2 cellular contexts compared by ENCODE assay signal in genomic region chr3:28028554-28028953, GRCh38.
TF ChIP-seq lines count a peak whose summit lies in the region.

No MANE protein-coding gene starts in this region.

TF ChIP-seq in liver, 16 proteins besides CTCF, POLR2A, EP300 and RAD21:
- TF ChIP-seq, protein P1, sequence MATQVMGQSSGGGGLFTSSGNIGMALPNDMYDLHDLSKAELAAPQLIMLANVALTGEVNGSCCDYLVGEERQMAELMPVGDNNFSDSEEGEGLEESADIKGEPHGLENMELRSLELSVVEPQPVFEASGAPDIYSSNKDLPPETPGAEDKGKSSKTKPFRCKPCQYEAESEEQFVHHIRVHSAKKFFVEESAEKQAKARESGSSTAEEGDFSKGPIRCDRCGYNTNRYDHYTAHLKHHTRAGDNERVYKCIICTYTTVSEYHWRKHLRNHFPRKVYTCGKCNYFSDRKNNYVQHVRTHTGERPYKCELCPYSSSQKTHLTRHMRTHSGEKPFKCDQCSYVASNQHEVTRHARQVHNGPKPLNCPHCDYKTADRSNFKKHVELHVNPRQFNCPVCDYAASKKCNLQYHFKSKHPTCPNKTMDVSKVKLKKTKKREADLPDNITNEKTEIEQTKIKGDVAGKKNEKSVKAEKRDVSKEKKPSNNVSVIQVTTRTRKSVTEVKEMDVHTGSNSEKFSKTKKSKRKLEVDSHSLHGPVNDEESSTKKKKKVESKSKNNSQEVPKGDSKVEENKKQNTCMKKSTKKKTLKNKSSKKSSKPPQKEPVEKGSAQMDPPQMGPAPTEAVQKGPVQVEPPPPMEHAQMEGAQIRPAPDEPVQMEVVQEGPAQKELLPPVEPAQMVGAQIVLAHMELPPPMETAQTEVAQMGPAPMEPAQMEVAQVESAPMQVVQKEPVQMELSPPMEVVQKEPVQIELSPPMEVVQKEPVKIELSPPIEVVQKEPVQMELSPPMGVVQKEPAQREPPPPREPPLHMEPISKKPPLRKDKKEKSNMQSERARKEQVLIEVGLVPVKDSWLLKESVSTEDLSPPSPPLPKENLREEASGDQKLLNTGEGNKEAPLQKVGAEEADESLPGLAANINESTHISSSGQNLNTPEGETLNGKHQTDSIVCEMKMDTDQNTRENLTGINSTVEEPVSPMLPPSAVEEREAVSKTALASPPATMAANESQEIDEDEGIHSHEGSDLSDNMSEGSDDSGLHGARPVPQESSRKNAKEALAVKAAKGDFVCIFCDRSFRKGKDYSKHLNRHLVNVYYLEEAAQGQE (IDR thresholded peaks at IDR 0.05): peak; percentile 41
- no peak for TF ChIP-seq HNF4A (conservative IDR thresholded peaks at IDR 0.05)

TF ChIP-seq in HepG2, 621 proteins besides CTCF, POLR2A, EP300 and RAD21:
- TF ChIP-seq ZNF318 (CRISPR knock-in tag; IDR thresholded peaks at IDR 0.05): no peak
- TF ChIP-seq ZNF547 (CRISPR knock-in tag; IDR thresholded peaks at IDR 0.05): no peak
- no peak for TF ChIP-seq SETDB1 (CRISPR knock-in tag; IDR thresholded peaks at IDR 0.05; ENCODE audit: borderline replicate concordance)
TF ChIP-seq in HepG2: peak in this region for 0.
